8 cellular contexts compared by ENCODE assay signal in the genomic region with DNA sequence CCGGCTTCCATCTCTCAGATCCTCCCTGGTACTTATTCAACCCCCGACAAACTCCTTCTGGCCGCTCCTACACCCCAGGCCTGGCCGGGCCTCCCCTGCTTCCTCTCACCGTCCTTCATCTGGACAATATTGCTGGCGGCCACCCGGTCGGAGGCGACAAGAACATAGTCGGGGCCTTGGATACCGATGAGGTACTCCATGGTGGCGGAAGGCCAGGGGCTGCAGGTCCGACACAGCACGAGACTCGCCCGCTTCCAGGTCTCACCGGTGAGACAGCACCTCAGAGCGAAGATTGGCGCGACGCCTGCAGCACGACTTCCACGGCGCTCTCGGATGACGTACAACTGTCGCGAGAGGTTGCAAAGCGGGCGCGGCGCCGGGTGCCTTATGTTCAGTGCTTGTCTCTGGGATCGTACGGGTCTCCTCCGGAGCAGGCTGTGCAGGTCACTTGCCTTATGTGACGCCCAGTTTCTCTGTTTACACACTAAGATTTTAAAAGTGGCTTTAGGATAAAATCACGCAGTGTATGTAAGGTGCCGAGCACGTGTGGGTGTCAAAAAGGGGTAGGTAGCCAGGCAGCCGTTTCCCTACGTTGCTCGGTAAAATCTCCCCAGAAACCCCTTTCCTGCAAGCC. TPM values are rescaled to one million over a fixed set of nuclear protein-coding genes. Genes with fewer than 3 reads are reported as not detected.
A peak's percentile ranks its signal among the peaks of the same experiment; 100 is the strongest.
DNase-seq lines count a peak whose midpoint lies in the region; ATAC-seq, FAIRE-seq and TF ChIP-seq lines count a peak whose summit lies in the region.

TSS of gene PSMB2 (minus strand) at position 294 of the 634 bp plus-strand sequence. CDS start at position 200, 94 bp downstream.

- ATAC-seq in HG03442 (IDR thresholded peaks at IDR 0.05; ENCODE audit: unreplicated experiment) = peak; percentile 72

- FAIRE-seq in kidney (lab: Jason Lieb, UNC) = no peak

- H3K4me3 ChIP-seq in choroid plexus epithelial cell (ENCODE audit: low read depth, low read length) (peak within 1 kb of the TSS; percentile 79), kidney (ENCODE audit: low read length in 2 of 2) (peak within 1 kb of the TSS; percentile 97)

- H3K4me1 ChIP-seq in kidney (ENCODE audit: control insufficient read depth in 1 of 2, insufficient read depth in 1 of 2, low read depth in 1 of 2, low read length in 2 of 2) = peaks cover 3 to 7% of the 10 kb centered on the region in 2 donors

- no peaks in the 10 kb centered on the region for H3K36me3 ChIP-seq in kidney (ENCODE audit: control insufficient read depth in 1 of 2, insufficient read depth in 2 of 2, low read length in 2 of 2)

- peak; percentile 95 for DNase-seq in Ammon's horn (ENCODE audit: low spot score)
- DNase-seq in GM19238 (ENCODE audit: insufficient read length, low spot score) = peak; percentile 88
- DNase-seq in NCI-H524 treated with DMSO at 0.1 percent for 48 hours (lab: John Stamatoyannopoulos, UW) = peak; percentile 64
- peak; percentile 93 to 97 for DNase-seq in activated CD4-positive, alpha-beta T cell treated with anti-CD3 and anti-CD28 coated beads for 4 hours
- peak; percentile 98 for DNase-seq in choroid plexus epithelial cell (ENCODE audit: low read depth)
- peak; percentile 98 for DNase-seq in kidney
- peak; percentile 88 to 95 for DNase-seq in stimulated activated CD4-positive, alpha-beta T cell treated with anti-CD3 and anti-CD28 coated beads, Interleukin-15, amount 100 ng/mL, for 1 hour (ENCODE audit: low read depth in 1 of 2, low spot score in 1 of 2)

- H3K9ac ChIP-seq in kidney (ENCODE audit: low read length in 2 of 2) = peak within 1 kb of the TSS; percentile 90 to 91

- H3K9me3 ChIP-seq in kidney (ENCODE audit: control insufficient read depth in 1 of 2, low read length in 2 of 2) = no peaks in the 10 kb centered on the region

- intact Hi-C loops in kidney (cut with DNase I) = no loop called here

- peak within 1 kb of the TSS; percentile 80 to 87 for H3K27ac ChIP-seq in kidney (ENCODE audit: low read depth in 2 of 2, low read length in 2 of 2)

- TF ChIP-seq CTCF in choroid plexus epithelial cell (conservative IDR thresholded peaks at IDR 0.05; ENCODE audit: low read depth, low read length) = no peak
- no peak for TF ChIP-seq CTCF in kidney (IDR thresholded peaks at IDR 0.05; ENCODE audit: borderline replicate concordance, extremely low read depth, insufficient read depth)

RNA-seq across cellular contexts. Expression of gene PSMB2, which starts in this region (rescaled TPM):
- 44.1 TPM for total RNA-seq in kidney
- polyA plus RNA-seq in kidney (ENCODE audit: insufficient read depth, low read depth, low replicate concordance) = 78.0 TPM

Comparison
In these comparisons a context has a peak if more than half of its experiments do, and no peak if none do; other contexts are left out.
1. Peak in every context shown above with its lines: DNase-seq, ATAC-seq, H3K4me3 ChIP-seq and H3K27ac ChIP-seq.